6 cellular contexts compared by ENCODE assay signal in the genomic region with DNA sequence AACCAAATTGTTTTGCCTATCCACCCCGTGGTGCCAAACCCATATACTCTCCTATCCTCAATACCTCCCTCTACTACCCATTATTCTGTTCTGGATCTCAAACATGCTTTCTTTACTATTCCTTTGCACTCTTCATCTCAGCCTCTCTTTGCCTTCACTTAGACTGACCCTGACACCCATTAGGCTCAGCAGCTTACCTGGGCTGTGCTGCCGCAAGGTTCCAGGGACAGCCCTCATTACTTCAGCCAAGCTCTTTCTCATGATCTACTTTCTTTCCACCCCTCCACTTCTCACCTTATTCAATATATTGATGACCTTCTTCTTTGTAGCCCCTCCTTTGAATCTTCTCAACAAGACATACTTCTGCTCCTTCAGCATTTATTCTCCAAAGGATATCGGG.
DNase-seq lines count a peak whose midpoint lies in the region; ATAC-seq, FAIRE-seq and TF ChIP-seq lines count a peak whose summit lies in the region.
"Not testable (repeated sequence)": the region's sequence is repeated elsewhere in the genome, so short reads cannot be mapped to it uniquely, and the experiment has no call there.

No MANE protein-coding gene starts in this region.

- H3K4me2 ChIP-seq in HCT116 (ENCODE audit: low read length) = peak overlapping the region; percentile 77
- H3K4me2 ChIP-seq in PC-9 = peak overlapping the region; percentile 94
- H3K4me2 ChIP-seq in astrocyte (ENCODE audit: low read length) = peak overlapping the region; percentile 54
- peak overlapping the region; percentile 32 for H3K4me2 ChIP-seq in keratinocyte (ENCODE audit: control insufficient read depth, extremely low read depth, insufficient read depth, low read depth, low read length)

- RAD21 ChIA-PET in HCT116 (lab: Charles Lee; ENCODE audit: low non-redundant PET in 1 of 2, low total read pairs in 2 of 2, uncharacterized antibody in 2 of 2, unreplicated experiment in 2 of 2) = not testable (repeated sequence)

- CTCF ChIA-PET in HCT116 (lab: Charles Lee); PC-9 (lab: Charles Lee): not testable (repeated sequence)

- H3K4me1 Mint-ChIP-seq in astrocyte (ENCODE audit: low read depth, unreplicated experiment) (peaks cover 28% of the 10 kb centered on the region), osteocyte (ENCODE audit: unreplicated experiment) (peaks cover 70% of the 10 kb centered on the region)

- dilution Hi-C loops in keratinocyte (cut with MboI; ENCODE audit: extremely low pct_ligation_motif_present, low sequenced_read_pairs) = not testable (repeated sequence)

- not testable (repeated sequence) for ATAC-seq in HCT116

- H2AFZ ChIP-seq in HCT116 (ENCODE audit: low read depth, low read length, poor library complexity, severe bottlenecking); PC-9; astrocyte (ENCODE audit: low read depth, low read length); keratinocyte (ENCODE audit: control insufficient read depth, low read length): not testable (repeated sequence)

- intact Hi-C loops in HCT116 (cut with micrococcal nuclease); PC-9 (cut with micrococcal nuclease; ENCODE audit: unreplicated experiment): not testable (repeated sequence)

- peaks cover 69% of the 10 kb centered on the region for H3F3A ChIP-seq in PC-9 (ENCODE audit: insufficient read depth, low read depth)

- not testable (repeated sequence) for H3K9me2 ChIP-seq in HCT116 (ENCODE audit: insufficient read depth); PC-9 (ENCODE audit: insufficient read depth)

- not testable (repeated sequence) for H3K36me3 ChIP-seq in HCT116 (ENCODE audit: control insufficient read depth in 1 of 2, insufficient read depth in 2 of 2, low read length in 2 of 2); astrocyte (ENCODE audit: insufficient read depth, low read length); keratinocyte (ENCODE audit: control insufficient read depth in 2 of 2, extremely low read depth in 1 of 2, insufficient read depth in 2 of 2, low read length in 2 of 2)
- H3K36me3 ChIP-seq in PC-9 (ENCODE audit: low read depth) = peaks cover 56% of the 10 kb centered on the region

- H3K27ac Mint-ChIP-seq in astrocyte (ENCODE audit: unreplicated experiment) = not testable (repeated sequence)
- peak overlapping the region; percentile 27 for H3K27ac Mint-ChIP-seq in osteocyte (ENCODE audit: unreplicated experiment)

- POLR2A ChIA-PET in HCT116 (lab: Charles Lee) = interaction anchor here (0.7 kb wide), 1 partner anchor 16 kb away, joined by 3 read pairs; no protein-coding TSS in a partner anchor
- POLR2A ChIA-PET in PC-9 (lab: Charles Lee; ENCODE audit: unreplicated experiment) = not testable (repeated sequence)

- not testable (repeated sequence) for TF ChIP-seq CTCF in HCT116 (IDR thresholded peaks at IDR 0.05 in 2 of 3, conservative IDR thresholded peaks at IDR 0.05 in 1 of 3; ENCODE audit: borderline replicate concordance in 1 of 3, insufficient read depth in 1 of 3, low read depth in 2 of 3, low read length in 2 of 3); PC-9 (conservative IDR thresholded peaks at IDR 0.05); astrocyte (IDR thresholded peaks at IDR 0.05; ENCODE audit: insufficient read depth, low read depth, low read length); epithelial cell of esophagus (IDR thresholded peaks at IDR 0.05; ENCODE audit: insufficient read depth, low read depth, low read length, missing control alignments); keratinocyte (optimal IDR thresholded peaks at IDR 0.05 in 1 of 3, IDR thresholded peaks at IDR 0.05 in 1 of 3, conservative IDR thresholded peaks at IDR 0.05 in 1 of 3; ENCODE audit: extremely low read depth in 1 of 3, insufficient read depth in 2 of 3, low read length in 3 of 3); osteocyte (IDR thresholded peaks at IDR 0.05)

- not testable (repeated sequence) for FAIRE-seq in astrocyte (lab: Jason Lieb, UNC); keratinocyte (lab: Jason Lieb, UNC)

- TF ChIP-seq RAD21 in HCT116 (IDR thresholded peaks at IDR 0.05; ENCODE audit: low read depth) = not testable (repeated sequence)

- H3K27me3 ChIP-seq in HCT116 (ENCODE audit: insufficient read depth, low read length); PC-9 (ENCODE audit: insufficient read depth, low read depth); astrocyte (ENCODE audit: insufficient read depth, low read length); keratinocyte (ENCODE audit: control insufficient read depth, extremely low read depth, insufficient read depth, low read length): not testable (repeated sequence)

- H3K4me1 ChIP-seq in HCT116 (ENCODE audit: control insufficient read depth in 1 of 2, insufficient read depth in 2 of 2, low read length in 2 of 2) (peaks cover 41 to 56% of the 10 kb centered on the region in 2 experiments), PC-9 (replicated peaks; ENCODE audit: insufficient read depth) (peaks cover 40% of the 10 kb centered on the region), astrocyte (ENCODE audit: insufficient read depth, low read length) (peaks cover 25% of the 10 kb centered on the region), keratinocyte (ENCODE audit: control insufficient read depth, extremely low read depth, insufficient read depth, low read length) (peaks cover 36% of the 10 kb centered on the region)

- not testable (repeated sequence) for H4K20me1 ChIP-seq in HCT116 (ENCODE audit: insufficient read depth); PC-9 (ENCODE audit: insufficient read depth); astrocyte (ENCODE audit: insufficient read depth, low read length); keratinocyte (ENCODE audit: control insufficient read depth, extremely low read depth, insufficient read depth, low read length)

- not testable (repeated sequence) for DNase-seq in HCT116 (ENCODE audit: low read depth, low spot score); PC-9; astrocyte (ENCODE audit: low read depth); epithelial cell of esophagus (ENCODE audit: low read depth); keratinocyte (ENCODE audit: low read depth, low spot score); osteocyte (ENCODE audit: extremely low spot score, unreplicated experiment)

- H3K4me3 Mint-ChIP-seq in astrocyte (ENCODE audit: unreplicated experiment) = not testable (repeated sequence)
- peak overlapping the region; percentile 27 for H3K4me3 Mint-ChIP-seq in osteocyte (ENCODE audit: unreplicated experiment)

- H3K79me2 ChIP-seq in HCT116 (ENCODE audit: insufficient read depth, low read length) = peaks cover 58% of the 10 kb centered on the region
- H3K79me2 ChIP-seq in PC-9 (ENCODE audit: low read depth) = peaks cover 84% of the 10 kb centered on the region
- not testable (repeated sequence) for H3K79me2 ChIP-seq in astrocyte (ENCODE audit: insufficient read depth, low read length)
- peaks cover 17% of the 10 kb centered on the region for H3K79me2 ChIP-seq in keratinocyte (ENCODE audit: control insufficient read depth, insufficient read depth, low read length)

- H3K27ac ChIP-seq in HCT116 (ENCODE audit: low read depth, low read length) (peak overlapping the region; percentile 74), PC-9 (peak overlapping the region; percentile 100), keratinocyte (ENCODE audit: control insufficient read depth, insufficient read depth, low read length) (peak overlapping the region; percentile 36)
- not testable (repeated sequence) for H3K27ac ChIP-seq in astrocyte (ENCODE audit: low read depth, low read length)

- H3K4me3 ChIP-seq in HCT116 (replicated peaks in 1 of 2; ENCODE audit: low read depth in 1 of 2, low read length in 2 of 2) (peak overlapping the region; percentile 48 to 55), PC-9 (peak overlapping the region; percentile 64), astrocyte (ENCODE audit: insufficient read depth, low read depth, low read length) (peak overlapping the region; percentile 33), epithelial cell of esophagus (ENCODE audit: low read length) (peak overlapping the region; percentile 41), keratinocyte (ENCODE audit: control insufficient read depth in 2 of 3, extremely low read depth in 1 of 3, insufficient read depth in 2 of 3, low read depth in 1 of 3, low read length in 3 of 3) (peak overlapping the region; percentile 25 to 42 (median 40))

- H3K9me3 Mint-ChIP-seq in astrocyte (ENCODE audit: unreplicated experiment); osteocyte (ENCODE audit: unreplicated experiment): not testable (repeated sequence)

- TF ChIP-seq POLR2A in HCT116 (IDR thresholded peaks at IDR 0.05; ENCODE audit: borderline replicate concordance, extremely low read depth, insufficient read depth, insufficient read length) = not testable (repeated sequence)

- H3K9me1 ChIP-seq in keratinocyte (ENCODE audit: control insufficient read depth, extremely low read depth, insufficient read depth, low read length) = not testable (repeated sequence)

- H3K9me3 ChIP-seq in HCT116 (ENCODE audit: control insufficient read depth in 1 of 2, insufficient read depth in 1 of 2, low read depth in 1 of 2, low read length in 2 of 2); astrocyte (ENCODE audit: insufficient read depth, low read depth, low read length); keratinocyte (ENCODE audit: control insufficient read depth, low read depth, low read length): not testable (repeated sequence)
- peaks cover 11% of the 10 kb centered on the region for H3K9me3 ChIP-seq in PC-9 (ENCODE audit: insufficient read depth, low read depth)

- peak overlapping the region; percentile 82 for H3K9ac ChIP-seq in HCT116 (ENCODE audit: low read length)
- H3K9ac ChIP-seq in astrocyte (ENCODE audit: low read length) = peak overlapping the region; percentile 53
- H3K9ac ChIP-seq in keratinocyte (ENCODE audit: control insufficient read depth, extremely low read depth, insufficient read depth, low read length) = peak overlapping the region; percentile 69

- H3K27me3 Mint-ChIP-seq in astrocyte (ENCODE audit: low read depth, unreplicated experiment); osteocyte (ENCODE audit: unreplicated experiment): not testable (repeated sequence)

- BruUV-seq in HCT116 (replicated peaks; lab: Mats Ljungman, UMichigan) = TSS peak; percentile 4
- BruUV-seq in PC-9 (replicated peaks; lab: Mats Ljungman, UMichigan) = TSS peak; percentile 0

- H3K36me3 Mint-ChIP-seq in astrocyte (ENCODE audit: low read depth, unreplicated experiment); osteocyte (ENCODE audit: unreplicated experiment): not testable (repeated sequence)

Comparison
In these comparisons a context has a peak if more than half of its experiments do, and no peak if none do; other contexts are left out.
1. H3K4me2 ChIP-seq: peak in every context shown above with its lines; median percentile 94 in PC-9; 77 in HCT116; 54 in astrocyte; 32 in keratinocyte.